Comparison of ENCODE assay signal across 6 cellular contexts in the genomic region with DNA sequence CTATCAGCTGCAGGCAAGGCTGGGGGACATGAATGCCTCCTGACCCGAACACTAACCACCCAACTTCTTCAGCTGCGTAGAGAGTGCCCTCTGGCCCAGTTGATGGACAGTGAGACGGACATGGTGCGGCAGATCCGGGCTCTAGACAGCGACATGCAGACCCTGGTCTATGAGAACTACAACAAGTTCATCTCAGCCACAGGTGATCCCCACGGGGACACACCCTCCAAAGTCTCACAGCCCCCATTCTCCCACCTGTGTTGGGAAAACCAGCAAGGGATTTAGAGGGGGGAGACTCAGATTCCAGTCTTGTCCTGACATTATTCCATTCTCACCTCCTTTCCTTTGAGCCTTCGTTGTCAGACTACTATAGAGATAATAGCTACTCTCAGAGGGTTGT. TPM values are rescaled to one million over a fixed set of nuclear protein-coding genes. Genes with fewer than 3 reads are reported as not detected.
DNase-seq lines count a peak whose midpoint lies in the region; ATAC-seq and TF ChIP-seq lines count a peak whose summit lies in the region.

No MANE protein-coding gene starts in this region.

- H3K27me3 Mint-ChIP-seq in activated CD4-positive, alpha-beta T cell treated with anti-CD3 and anti-CD28 coated beads, Interleukin-2, amount 10 ng/mL, durations not matched to agents 24 days and 14 days, result no peaks in the 10 kb centered on the region

- H3K27ac ChIP-seq in heart left ventricle, result peak overlapping the region; percentile 52 to 96 (median 92)
- H3K27ac ChIP-seq in tibial artery, result peak overlapping the region; percentile 89 to 93

- no peak for TF ChIP-seq CTCF in heart left ventricle (IDR thresholded peaks at IDR 0.05)
- TF ChIP-seq CTCF in tibial artery (IDR thresholded peaks at IDR 0.05), result no peak

- no peak overlapping the region for H3K27ac Mint-ChIP-seq in activated CD4-positive, alpha-beta T cell treated with anti-CD3 and anti-CD28 coated beads, Interleukin-2, amount 10 ng/mL, durations not matched to agents 24 days and 14 days

- TF ChIP-seq POLR2A in heart left ventricle (IDR thresholded peaks at IDR 0.05), result no peak

- ATAC-seq in heart left ventricle (peak in 2 of 4 donors; percentile 2 to 12), GM21528 (IDR thresholded peaks at IDR 0.05; ENCODE audit: low FRiP score, unreplicated experiment) (no peak)

- H3K4me3 ChIP-seq in heart left ventricle, result peak overlapping the region; percentile 59 to 91 (median 85)
- peak overlapping the region; percentile 81 to 97 for H3K4me3 ChIP-seq in tibial artery

- peak overlapping the region; percentile 95 for H3K4me3 Mint-ChIP-seq in activated CD4-positive, alpha-beta T cell treated with anti-CD3 and anti-CD28 coated beads, Interleukin-2, amount 10 ng/mL, durations not matched to agents 24 days and 14 days

- DNase-seq in activated CD4-positive, alpha-beta T cell treated with anti-CD3 and anti-CD28 coated beads, Interleukin-2, amount 10 ng/mL, durations not matched to agents 24 days and 14 days, result no peak
- no peak for DNase-seq in activated CD4-positive, alpha-beta T cell treated with anti-CD3 and anti-CD28 coated beads for 48 hours
- no peak for DNase-seq in heart left ventricle
- no peak for DNase-seq in tibial artery
- DNase-seq in anterior cingulate cortex (lab: John Stamatoyannopoulos, UW), result no peak

- no peaks in the 10 kb centered on the region for H3K9me3 Mint-ChIP-seq in activated CD4-positive, alpha-beta T cell treated with anti-CD3 and anti-CD28 coated beads, Interleukin-2, amount 10 ng/mL, durations not matched to agents 24 days and 14 days

- H3K27me3 ChIP-seq in heart left ventricle (no peaks in the 10 kb centered on the region), tibial artery (no peaks in the 10 kb centered on the region)

- H3K4me1 ChIP-seq in heart left ventricle (peaks cover 0 to 32% (median 22%) of the 10 kb centered on the region in 12 donors), tibial artery (peaks cover 0 to 30% (median 20%) of the 10 kb centered on the region in 4 donors)

- H3K36me3 ChIP-seq in heart left ventricle (peaks cover 0 to 24% (median 11%) of the 10 kb centered on the region in 9 donors), tibial artery (peaks cover 0 to 13% (median 5%) of the 10 kb centered on the region in 3 donors)

- H3K9me3 ChIP-seq in heart left ventricle (no peaks in the 10 kb centered on the region), tibial artery (no peaks in the 10 kb centered on the region)

- peaks cover 14% of the 10 kb centered on the region for H3K36me3 Mint-ChIP-seq in activated CD4-positive, alpha-beta T cell treated with anti-CD3 and anti-CD28 coated beads, Interleukin-2, amount 10 ng/mL, durations not matched to agents 24 days and 14 days (ENCODE audit: low read depth)

- 31 to 43% (median 37%) methylated on average over 7 to 8 of the region's 8 CpGs for WGBS in heart left ventricle, 4 donors

- intact Hi-C loops in activated CD4-positive, alpha-beta T cell treated with anti-CD3 and anti-CD28 coated beads, Interleukin-2, amount 10 ng/mL, durations not matched to agents 24 days and 14 days (cut with micrococcal nuclease), result loop anchor here (1.0 kb wide), 4 partner anchors 13 to 25 kb away; a partner anchor contains a TSS
- intact Hi-C loops in heart left ventricle (cut with DNase I), result loop anchor here in 4 of 10 donors (1.0 to 5.0 kb wide), 5 partner anchors 13 to 70 kb away; a partner anchor contains a TSS
- intact Hi-C loops in tibial artery (cut with DNase I; ENCODE audit: low total_unique reads), result no loop called here

- H3K4me1 Mint-ChIP-seq in activated CD4-positive, alpha-beta T cell treated with anti-CD3 and anti-CD28 coated beads, Interleukin-2, amount 10 ng/mL, durations not matched to agents 24 days and 14 days, result peaks cover 14% of the 10 kb centered on the region

RNA-seq across cellular contexts. Expression of a gene that starts 0.9 kb away (rescaled TPM):
- total RNA-seq in activated CD4-positive, alpha-beta T cell treated with anti-CD3 and anti-CD28 coated beads, Interleukin-2, amount 10 ng/mL, durations not matched to agents 24 days and 14 days, result 127 and 136 TPM in 2 replicates
- total RNA-seq in heart left ventricle, result 100 to 1,000 TPM in 6 of 9 donors, 10 to 100 TPM in 3; 78.4 to 165 (median 106) TPM
- polyA plus RNA-seq in heart left ventricle, result 10 to 100 TPM; 94.2 to 94.3 TPM

RNA-seq across cellular contexts. Expression of a gene that starts 12.9 kb away (rescaled TPM):
- total RNA-seq in activated CD4-positive, alpha-beta T cell treated with anti-CD3 and anti-CD28 coated beads, Interleukin-2, amount 10 ng/mL, durations not matched to agents 24 days and 14 days, result 33.3 and 34.7 TPM in 2 replicates
- total RNA-seq in heart left ventricle, result 10 to 100 TPM; 19.6 to 42.8 (median 25.0) TPM
- 10 to 100 TPM; 28.1 to 44.4 TPM for polyA plus RNA-seq in heart left ventricle

RNA-seq across cellular contexts. Expression of a gene that starts 13.1 kb away (rescaled TPM):
- 94.4 and 95.1 TPM in 2 replicates for total RNA-seq in activated CD4-positive, alpha-beta T cell treated with anti-CD3 and anti-CD28 coated beads, Interleukin-2, amount 10 ng/mL, durations not matched to agents 24 days and 14 days
- 10 to 100 TPM in 1 of 9 donors, 1 to 10 TPM in 2, under 1 TPM in 6; 0.42 to 11.6 (median 0.81) TPM for total RNA-seq in heart left ventricle
- polyA plus RNA-seq in heart left ventricle, result under 1 TPM; 0.38 to 0.83 TPM

RNA-seq across cellular contexts. Expression of a gene that starts 14.7 kb away (rescaled TPM):
- total RNA-seq in activated CD4-positive, alpha-beta T cell treated with anti-CD3 and anti-CD28 coated beads, Interleukin-2, amount 10 ng/mL, durations not matched to agents 24 days and 14 days, result 28.2 and 28.9 TPM in 2 replicates
- total RNA-seq in heart left ventricle, result 100 to 1,000 TPM in 3 of 9 donors, 10 to 100 TPM in 6; 25.1 to 752 (median 78.6) TPM
- 10 to 100 TPM; 17.6 to 59.9 TPM for polyA plus RNA-seq in heart left ventricle

RNA-seq across cellular contexts. Expression of a gene that starts 20.6 kb away (rescaled TPM):
- total RNA-seq in activated CD4-positive, alpha-beta T cell treated with anti-CD3 and anti-CD28 coated beads, Interleukin-2, amount 10 ng/mL, durations not matched to agents 24 days and 14 days, result 17.1 and 18.1 TPM in 2 replicates
- total RNA-seq in heart left ventricle, result 10 to 100 TPM in 1 of 9 donors, 1 to 10 TPM in 8; 5.5 to 14.3 (median 7.3) TPM
- polyA plus RNA-seq in heart left ventricle, result 10 to 100 TPM; 12.4 to 15.5 TPM
